Comparison of ENCODE assay signal across 1 cellular context in the genomic region with DNA sequence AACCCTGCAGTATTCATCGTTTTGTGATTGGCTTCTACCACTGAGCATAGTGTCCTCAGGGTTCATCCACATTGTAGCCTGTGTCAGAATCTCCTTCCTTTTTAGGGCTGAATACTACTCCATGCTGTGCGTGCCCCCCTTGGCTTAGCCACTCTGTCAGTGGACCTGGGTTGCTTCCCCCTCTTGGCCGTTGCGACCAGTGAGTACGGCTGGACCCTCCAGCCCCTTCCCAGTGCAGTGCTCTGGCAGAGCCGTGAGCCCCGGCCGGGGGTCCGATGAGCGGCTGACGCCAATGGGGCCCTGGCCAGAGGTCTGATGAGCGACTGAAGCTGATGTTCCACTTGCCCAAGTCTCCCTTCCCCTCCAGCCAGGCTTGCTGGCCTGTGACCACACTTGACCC.
TF ChIP-seq lines count a peak whose summit lies in the region.

No MANE protein-coding gene starts in this region.

TF ChIP-seq in H1, 55 proteins besides CTCF, POLR2A, EP300 and RAD21:
- no peak for TF ChIP-seq KDM1A (IDR thresholded peaks at IDR 0.05; ENCODE audit: borderline replicate concordance, low read length)
- TF ChIP-seq EZH2 (IDR thresholded peaks at IDR 0.05; ENCODE audit: low read depth, low read length, severe bottlenecking): no peak
- TF ChIP-seq BACH1 (IDR thresholded peaks at IDR 0.05; ENCODE audit: low read length): no peak
- no peak for TF ChIP-seq RBBP5 (IDR thresholded peaks at IDR 0.05; ENCODE audit: borderline replicate concordance, low read depth, low read length)
- TF ChIP-seq ASH2L (IDR thresholded peaks at IDR 0.05; ENCODE audit: low read length): no peak
- TF ChIP-seq GTF2F1 (IDR thresholded peaks at IDR 0.05; ENCODE audit: borderline replicate concordance, low read depth, low read length): no peak
- TF ChIP-seq, protein P1, sequence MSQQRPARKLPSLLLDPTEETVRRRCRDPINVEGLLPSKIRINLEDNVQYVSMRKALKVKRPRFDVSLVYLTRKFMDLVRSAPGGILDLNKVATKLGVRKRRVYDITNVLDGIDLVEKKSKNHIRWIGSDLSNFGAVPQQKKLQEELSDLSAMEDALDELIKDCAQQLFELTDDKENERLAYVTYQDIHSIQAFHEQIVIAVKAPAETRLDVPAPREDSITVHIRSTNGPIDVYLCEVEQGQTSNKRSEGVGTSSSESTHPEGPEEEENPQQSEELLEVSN (IDR thresholded peaks at IDR 0.05): no peak
- TF ChIP-seq SIX5 (IDR thresholded peaks at IDR 0.05; ENCODE audit: low read depth, low read length): no peak
- no peak for TF ChIP-seq JUND (IDR thresholded peaks at IDR 0.05; ENCODE audit: low read length)
- no peak for TF ChIP-seq SAP30 (IDR thresholded peaks at IDR 0.05; ENCODE audit: insufficient read depth, insufficient replicate concordance, low read length)
